Comparison of ENCODE assay signal across 8 cellular contexts in genomic region chr1:55213029-55213884, GRCh38. TPM values are rescaled to one million over a fixed set of nuclear protein-coding genes. Genes with fewer than 3 reads are reported as not detected.
DNase-seq lines count a peak whose midpoint lies in the region; ATAC-seq and TF ChIP-seq lines count a peak whose summit lies in the region.

No MANE protein-coding gene starts in this region.

- in situ Hi-C loops in ACHN (cut with HindIII; ENCODE audit: low pct_ligation_motif_present, low pct_unique_long_range_greater_than_20kb, low sequenced_read_pairs) = no loop called here

- peak overlapping the region; percentile 96 to 97 for H3K27ac ChIP-seq in coronary artery

- TF ChIP-seq POLR2A in NB4 (IDR thresholded peaks at IDR 0.05; ENCODE audit: extremely low read depth, insufficient read length) = no peak

- H3K9me3 ChIP-seq in ES-I3 (ENCODE audit: control insufficient read depth, insufficient read depth, low read length) = no peaks in the 10 kb centered on the region

- H3K27me3 Mint-ChIP-seq in neural crest cell (ENCODE audit: low read depth) = peaks cover 4% of the 10 kb centered on the region

- H3K36me3 Mint-ChIP-seq in neural crest cell (ENCODE audit: low read depth) = no peaks in the 10 kb centered on the region

- ATAC-seq in GM18909 (IDR thresholded peaks at IDR 0.05; ENCODE audit: poor library complexity, unreplicated experiment) (no peak), GM19463 (IDR thresholded peaks at IDR 0.05; ENCODE audit: unreplicated experiment) (no peak)

- H3K4me3 Mint-ChIP-seq in neural crest cell = peak overlapping the region; percentile 98

- TF ChIP-seq CTCF in NB4 (IDR thresholded peaks at IDR 0.05; ENCODE audit: low read depth, low read length) (no peak), coronary artery (IDR thresholded peaks at IDR 0.05) (no peak), neural crest cell (conservative IDR thresholded peaks at IDR 0.05) (no peak)

- no peak overlapping the region for H3K27ac Mint-ChIP-seq in neural crest cell (ENCODE audit: unreplicated experiment)

- peaks cover 32% of the 10 kb centered on the region for H3K4me1 ChIP-seq in ES-I3 (ENCODE audit: insufficient read depth, low read length)

- H3K9me3 Mint-ChIP-seq in neural crest cell = no peaks in the 10 kb centered on the region

- peak; percentile 46 for DNase-seq in NB4 (ENCODE audit: low read depth)
- DNase-seq in coronary artery (ENCODE audit: low spot score) = no peak
- no peak for DNase-seq in neural crest cell (ENCODE audit: low read depth, low spot score)
- no peak for DNase-seq in ACHN
- no peak for DNase-seq in kidney glomerular epithelial cell (lab: John Stamatoyannopoulos, UW)

- no peaks in the 10 kb centered on the region for H3K36me3 ChIP-seq in ES-I3 (ENCODE audit: insufficient read depth, low read length)

- peak overlapping the region; percentile 81 for H3K4me3 ChIP-seq in NB4 (ENCODE audit: low read depth, low read length)
- peak overlapping the region; percentile 95 for H3K4me3 ChIP-seq in coronary artery

- H3K9ac ChIP-seq in ES-I3 (ENCODE audit: low read depth, low read length) = peak overlapping the region; percentile 75; the same call in 1 of the 2 replicates

- H3K4me1 Mint-ChIP-seq in neural crest cell = peaks cover 66% of the 10 kb centered on the region

RNA-seq across cellular contexts. Expression of gene USP24, which starts 1.9 kb away (rescaled TPM):
- 44.6 and 50.3 TPM in 2 replicates for total RNA-seq in neural crest cell
